In genomic region chr22:21615731-21616130, GRCh38 we compare ENCODE assay signal across 18 cellular contexts. TPM values are rescaled to one million over a fixed set of nuclear protein-coding genes. Genes with fewer than 3 reads are reported as not detected.
"Had no signal": no experiment of that assay in that cellular context is flagged by ENCODE, and none has a peak within 500 bp of the region (broad histone marks: within the 10 kb centered on the region; RNA-seq: fewer than 3 reads in every experiment).

No MANE protein-coding gene starts in this region.

- H3K36me3 ChIP-seq: breast epithelium had no signal

- ATAC-seq: esophagus mucosa had no signal

- H3K27ac ChIP-seq: breast epithelium, dorsolateral prefrontal cortex, right atrium auricular region, skin epidermis, tibial artery had no signal

- H3K27me3 ChIP-seq: breast epithelium, dorsolateral prefrontal cortex, right atrium auricular region, tibial artery had no signal

- H3K27ac Mint-ChIP-seq: activated T-helper 2 cell treated with anti-CD3 and anti-CD28 coated beads, Interferon-gamma antibody, Interleukin-2, Interleukin-4, amounts not matched to agents 10 μg/mL and 5 μg/mL and 100 μg/mL, durations not matched to agents 14 hours and 24 hours and 36 hours had no signal

- H3K4me3 ChIP-seq: breast epithelium, dorsolateral prefrontal cortex, lung, right atrium auricular region, skin epidermis, tibial artery had no signal

- FAIRE-seq: endometrium had no signal

- H3K9me3 Mint-ChIP-seq: activated naive CD8-positive, alpha-beta T cell treated with anti-CD3 and anti-CD28 coated beads for 36 hours; activated T-helper 2 cell treated with anti-CD3 and anti-CD28 coated beads, Interferon-gamma antibody, Interleukin-2, Interleukin-4, amounts not matched to agents 10 μg/mL and 5 μg/mL and 100 μg/mL, durations not matched to agents 14 hours and 24 hours and 36 hours; immature natural killer cell; naive B cell had no signal

- H3K4me3 Mint-ChIP-seq: activated naive CD8-positive, alpha-beta T cell treated with anti-CD3 and anti-CD28 coated beads for 36 hours; immature natural killer cell had no signal

- H3K4me1 ChIP-seq: breast epithelium, tibial artery had no signal

- DNase-seq: activated naive CD8-positive, alpha-beta T cell treated with anti-CD3 and anti-CD28 coated beads for 36 hours; anterior cingulate cortex; dorsolateral prefrontal cortex; glutamatergic neuron; immature natural killer cell; midbrain; naive B cell; stimulated activated CD4-positive, alpha-beta T cell treated with anti-CD3 and anti-CD28 coated beads, Interleukin-4, amount 100 ng/mL, for 4 hours; SW 1271; T-helper 9 cell; tibial artery had no signal

- H3K9me3 ChIP-seq: breast epithelium, right atrium auricular region, tibial artery had no signal

- H3K27me3 Mint-ChIP-seq: activated naive CD8-positive, alpha-beta T cell treated with anti-CD3 and anti-CD28 coated beads for 36 hours; naive B cell had no signal

RNA-seq across cellular contexts. Expression of gene CCDC116, which starts 16.8 kb away (rescaled TPM):
- total RNA-seq: esophagus mucosa, right atrium auricular region had no signal
